In the genomic region with DNA sequence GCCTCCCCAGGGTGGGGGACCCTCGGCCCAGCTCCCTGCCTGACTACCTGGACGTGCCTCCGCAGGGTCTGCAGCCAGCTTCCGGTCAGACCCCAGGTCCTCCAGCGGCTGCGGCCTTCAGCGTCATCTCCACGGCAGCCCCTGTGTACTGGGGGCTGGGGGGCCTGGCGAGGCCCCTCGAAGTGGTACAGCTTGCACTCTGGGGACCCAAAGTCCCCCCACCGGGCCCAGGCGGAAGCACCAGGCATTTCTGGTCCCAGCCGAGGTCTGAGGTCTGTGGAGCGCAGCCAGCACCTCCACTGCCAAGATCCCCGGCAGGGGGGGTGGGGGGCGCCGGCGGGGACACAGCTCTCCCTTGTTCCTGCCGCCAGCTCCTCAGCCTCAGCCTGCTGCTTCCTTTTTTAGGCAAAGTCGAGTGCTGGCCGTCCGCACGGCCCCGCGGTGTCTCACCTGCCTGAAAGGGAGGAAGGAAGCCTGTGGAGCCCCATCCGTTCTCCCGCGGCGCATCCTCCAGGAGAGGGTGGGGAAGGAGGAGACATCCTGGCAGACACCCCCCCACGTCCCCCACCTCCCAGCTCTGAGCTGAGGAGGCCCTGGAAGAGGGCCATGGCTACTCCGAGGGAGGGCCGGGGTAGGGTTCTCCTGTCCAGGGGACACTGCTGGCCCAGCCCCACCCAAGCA, we compare ENCODE assay signal across 6 cellular contexts. TPM values are rescaled to one million over a fixed set of nuclear protein-coding genes. Genes with fewer than 3 reads are reported as not detected.
A peak's percentile ranks its signal among the peaks of the same experiment; 100 is the strongest.
DNase-seq lines count a peak whose midpoint lies in the region; ATAC-seq and TF ChIP-seq lines count a peak whose summit lies in the region.

No MANE protein-coding gene starts in this region.

- H3K27ac ChIP-seq in adrenal gland (peak overlapping the region in 3 of 5 donors; percentile 16 to 80 (median 77)), mesodermal cell (ENCODE audit: low read depth, low read length, severe bottlenecking) (peak overlapping the region; percentile 93)

- H3K36me3 ChIP-seq in adrenal gland (replicated peaks in 1 of 2): no peaks in the 10 kb centered on the region
- H3K36me3 ChIP-seq in mesodermal cell (ENCODE audit: control insufficient read depth, insufficient read depth, low read length): peaks cover 3% of the 10 kb centered on the region

- no peak for ATAC-seq in HG03280 (IDR thresholded peaks at IDR 0.05; ENCODE audit: unreplicated experiment)
- no peak for ATAC-seq in HG02870 (IDR thresholded peaks at IDR 0.05; ENCODE audit: unreplicated experiment)

- WGBS in adrenal gland, 4 donors: 33 to 60% (median 48%) methylated on average over 7 to 32 of the region's 32 CpGs; no CpG with 5 or more reads in 1 of the 4 donors
- 18 to 21% methylated on average over 20 to 31 of the region's 32 CpGs for WGBS in mesodermal cell (ENCODE audit: insufficient coverage in 2 of 2), 2 experiments

- TF ChIP-seq POLR2A in adrenal gland (IDR thresholded peaks at IDR 0.05): no peak

- H3K27me3 ChIP-seq in adrenal gland: no peaks in the 10 kb centered on the region

- H3K9me3 ChIP-seq in adrenal gland (replicated peaks in 1 of 3): no peaks in the 10 kb centered on the region
- no peaks in the 10 kb centered on the region for H3K9me3 ChIP-seq in mesodermal cell (ENCODE audit: control insufficient read depth, low read length)

- no peak overlapping the region for H3K4me3 ChIP-seq in adrenal gland
- no peak overlapping the region for H3K4me3 ChIP-seq in mesodermal cell (ENCODE audit: extremely low read depth, insufficient read depth, low read length, poor library complexity, severe bottlenecking)

- no peak for TF ChIP-seq CTCF in adrenal gland (IDR thresholded peaks at IDR 0.05)

- H3K4me1 ChIP-seq in adrenal gland (replicated peaks in 1 of 2) (peaks cover 29 to 42% of the 10 kb centered on the region in 2 donors), mesodermal cell (ENCODE audit: control insufficient read depth, insufficient read depth, low read length, poor library complexity, severe bottlenecking) (peaks cover 80% of the 10 kb centered on the region)

- intact Hi-C loops in adrenal gland (cut with DNase I): no loop called here

- DNase-seq in D341Med (ENCODE audit: low spot score) (peak; percentile 33), adrenal gland (peak in 5 of 7 donors; percentile 33 to 71 (median 47)), NCI-H1417 treated with DMSO at 0.1 percent for 48 hours (lab: John Stamatoyannopoulos, UW) (no peak)

RNA-seq across cellular contexts. Expression of gene VWA1, which starts 1.2 kb away (rescaled TPM):
- total RNA-seq in adrenal gland: 10 to 100 TPM; 14.8 to 49.0 (median 30.6) TPM
- 10 to 100 TPM in 2 of 3 donors, under 1 TPM in 1; 0.99 to 39.3 (median 25.9) TPM for polyA plus RNA-seq in adrenal gland
- 20.6 TPM for polyA plus RNA-seq in mesodermal cell (2013, experiment 1 of 2)
- polyA plus RNA-seq in mesodermal cell (2013, experiment 2 of 2): 16.6 TPM

RNA-seq across cellular contexts. Expression of gene ANKRD65, which starts 13.2 kb away (rescaled TPM):
- total RNA-seq in adrenal gland: 1 to 10 TPM in 5 of 8 donors, under 1 TPM in 3; 0.39 to 2.6 (median 1.6) TPM
- polyA plus RNA-seq in adrenal gland: 1 to 10 TPM in 2 of 3 donors, under 1 TPM in 1; 0.53 to 3.4 (median 2.2) TPM
- 1.5 TPM for polyA plus RNA-seq in mesodermal cell (2013, experiment 1 of 2)
- polyA plus RNA-seq in mesodermal cell (2013, experiment 2 of 2): 1.4 TPM

RNA-seq across cellular contexts. Expression of gene ATAD3C, which starts 15.2 kb away (rescaled TPM):
- total RNA-seq in adrenal gland: 1 to 10 TPM in 2 of 8 donors, under 1 TPM in 3, not detected in 3; under 0.01 to 1.4 (median 0.69) TPM
- 1 to 10 TPM in 1 of 3 donors, under 1 TPM in 2; 0.09 to 1.2 (median 0.72) TPM for polyA plus RNA-seq in adrenal gland
- 0.48 TPM for polyA plus RNA-seq in mesodermal cell (2013, experiment 1 of 2)
- polyA plus RNA-seq in mesodermal cell (2013, experiment 2 of 2): 0.51 TPM

RNA-seq across cellular contexts. Expression of gene MRPL20, which starts 27.2 kb away (rescaled TPM):
- 100 to 1,000 TPM in 7 of 8 donors, 10 to 100 TPM in 1; 98.9 to 276 (median 158) TPM for total RNA-seq in adrenal gland
- 100 to 1,000 TPM; 116 to 175 (median 134) TPM for polyA plus RNA-seq in adrenal gland
- polyA plus RNA-seq in mesodermal cell (2013, experiment 1 of 2): 87.5 TPM
- 80.9 TPM for polyA plus RNA-seq in mesodermal cell (2013, experiment 2 of 2)

RNA-seq across cellular contexts. Expression of gene CCNL2, which starts 35.1 kb away (rescaled TPM):
- total RNA-seq in adrenal gland: 100 to 1,000 TPM in 6 of 8 donors, 10 to 100 TPM in 2; 53.4 to 264 (median 148) TPM
- 100 to 1,000 TPM in 2 of 3 donors, 10 to 100 TPM in 1; 65.2 to 893 (median 593) TPM for polyA plus RNA-seq in adrenal gland
- 176 TPM for polyA plus RNA-seq in mesodermal cell (2013, experiment 1 of 2)
- 168 TPM for polyA plus RNA-seq in mesodermal cell (2013, experiment 2 of 2)
